8 cellular contexts compared by ENCODE assay signal in the genomic region with DNA sequence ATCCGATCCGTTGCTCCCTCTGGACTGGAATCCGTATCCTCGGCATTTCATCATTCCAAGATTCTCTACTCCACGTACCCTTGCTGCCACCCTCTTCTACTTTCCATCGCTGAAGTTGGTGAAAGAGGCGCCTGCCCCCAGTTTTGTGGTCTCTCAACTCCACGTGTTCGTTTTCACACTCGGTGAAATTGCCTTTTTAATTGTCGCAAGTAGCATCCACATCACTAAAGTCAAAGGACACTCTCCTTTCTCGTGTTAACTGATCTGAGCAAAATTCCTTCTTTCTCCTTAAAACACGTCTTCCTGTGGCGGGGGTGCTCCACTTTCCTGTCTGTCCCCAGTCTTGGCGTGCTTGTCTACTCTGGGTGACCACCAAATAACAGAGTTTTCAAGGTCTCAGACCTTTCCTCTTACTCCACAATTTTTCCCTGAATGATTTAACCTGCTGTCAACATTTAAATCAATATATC. TPM values are rescaled to one million over a fixed set of nuclear protein-coding genes. Genes with fewer than 3 reads are reported as not detected.
A peak's percentile ranks its signal among the peaks of the same experiment; 100 is the strongest.
DNase-seq lines count a peak whose midpoint lies in the region; ATAC-seq, FAIRE-seq and TF ChIP-seq lines count a peak whose summit lies in the region.

No MANE protein-coding gene starts in this region.

- peak in 2 of 5 donors; percentile 9 to 12 for DNase-seq in CD4-positive, alpha-beta memory T cell
- DNase-seq in Panc1 (ENCODE audit: low read depth, low spot score): no peak
- DNase-seq in H1 (ENCODE audit: low read depth in 1 of 2, low spot score in 2 of 2): no peak
- DNase-seq in pancreas: no peak

- H4K5ac ChIP-seq in H1 (ENCODE audit: insufficient read length, low read depth, low read length): peak overlapping the region; percentile 3

- H3K27me3 Mint-ChIP-seq in CD4-positive, alpha-beta memory T cell: no peaks in the 10 kb centered on the region

- no peak overlapping the region for H2BK120ac ChIP-seq in H1 (replicated peaks; ENCODE audit: low read depth, low read length)

- no peak overlapping the region for H2AFZ ChIP-seq in H1 (ENCODE audit: low read length)

- TF ChIP-seq RAD21 in H1 (IDR thresholded peaks at IDR 0.05 in 1 of 2, conservative IDR thresholded peaks at IDR 0.05 in 1 of 2; ENCODE audit: low read depth in 2 of 2, low read length in 2 of 2): no peak

- peak overlapping the region; percentile 73 for H3K27ac ChIP-seq in CD4-positive, alpha-beta memory T cell (ENCODE audit: low read depth, low read length)
- H3K27ac ChIP-seq in Panc1 (ENCODE audit: low read length): no peak overlapping the region
- H3K27ac ChIP-seq in H1 (ENCODE audit: low read depth, low read length): no peak overlapping the region
- no peak overlapping the region for H3K27ac ChIP-seq in pancreas

- H3K9me3 Mint-ChIP-seq in CD4-positive, alpha-beta memory T cell: no peaks in the 10 kb centered on the region

- peaks cover 16% of the 10 kb centered on the region for H3K4me1 ChIP-seq in CD4-positive, alpha-beta memory T cell (ENCODE audit: insufficient read depth, low read length)
- H3K4me1 ChIP-seq in Panc1 (ENCODE audit: control insufficient read depth, insufficient read depth, low read length) (peaks cover 6% of the 10 kb centered on the region; the same call in 1 of the 2 replicates), H1 (replicated peaks in 1 of 4; ENCODE audit: control insufficient read depth in 3 of 4, insufficient read depth in 4 of 4, low read length in 3 of 4) (peaks cover 2 to 10% (median 6%) of the 10 kb centered on the region in 4 experiments), pancreas (peaks cover 4 to 23% (median 14%) of the 10 kb centered on the region in 3 donors)

- H3K23ac ChIP-seq in H1 (ENCODE audit: insufficient read length): no peak overlapping the region

- no peaks in the 10 kb centered on the region for H3K36me3 ChIP-seq in CD4-positive, alpha-beta memory T cell (ENCODE audit: insufficient read depth, low read length)
- no peaks in the 10 kb centered on the region for H3K36me3 ChIP-seq in Panc1 (ENCODE audit: control insufficient read depth, insufficient read depth, low read length)
- H3K36me3 ChIP-seq in H1 (ENCODE audit: control insufficient read depth in 2 of 4, insufficient read depth in 4 of 4, low read length in 3 of 4): no peaks in the 10 kb centered on the region
- no peaks in the 10 kb centered on the region for H3K36me3 ChIP-seq in pancreas

- ATAC-seq in Panc1 (no peak), pancreas (no peak), GM18909 (IDR thresholded peaks at IDR 0.05; ENCODE audit: poor library complexity, unreplicated experiment) (no peak), HG03025 (IDR thresholded peaks at IDR 0.05; ENCODE audit: low FRiP score, unreplicated experiment) (no peak), HG02610 (IDR thresholded peaks at IDR 0.05; ENCODE audit: unreplicated experiment) (no peak), GM21423 (IDR thresholded peaks at IDR 0.05; ENCODE audit: unreplicated experiment) (no peak)

- H3K4me2 ChIP-seq in H1 (ENCODE audit: insufficient read depth in 1 of 2, low read depth in 2 of 2, low read length in 2 of 2): peak overlapping the region; percentile 77 to 99

- POLR2A ChIA-PET in CD4-positive, alpha-beta memory T cell (lab: Charles Lee; ENCODE audit: partially characterized antibody): interaction anchor here (0.7 to 1.0 kb wide), 2 partner anchors 19 to 103 kb away, joined by 3 read pairs; no protein-coding TSS in a partner anchor
- POLR2A ChIA-PET in Panc1 (lab: Charles Lee): no interaction called here
- POLR2A ChIA-PET in H1 (lab: Charles Lee; ENCODE audit: partially characterized antibody): interaction anchor here (0.6 kb wide), 1 partner anchor 137 kb away, joined by 3 read pairs; no protein-coding TSS in a partner anchor

- H3K79me1 ChIP-seq in H1 (ENCODE audit: low read depth, low read length): peaks cover 6% of the 10 kb centered on the region; the same call in 1 of the 2 replicates

- TF ChIP-seq POLR2A in H1 (IDR thresholded peaks at IDR 0.05; ENCODE audit: control extremely low read depth in 1 of 2, low read depth in 2 of 2, low read length in 2 of 2): no peak

- no TSS peak for BruUV-seq in Panc1 (replicated peaks; lab: Mats Ljungman, UMichigan)

- H3K4ac ChIP-seq in H1 (replicated peaks; ENCODE audit: insufficient read length, low read depth, low read length): no peak overlapping the region

- H2AK5ac ChIP-seq in H1 (ENCODE audit: low read depth, low read length): no peak overlapping the region

- in situ Hi-C loops in Panc1 (cut with HindIII; ENCODE audit: low pct_unique_long_range_greater_than_20kb, low sequenced_read_pairs): no loop called here

- peaks cover 14% of the 10 kb centered on the region for H3K23me2 ChIP-seq in H1 (ENCODE audit: low read depth, low read length)

- H2BK5ac ChIP-seq in H1 (ENCODE audit: low read depth, low read length): no peak overlapping the region

- TF ChIP-seq CTCF in Panc1 (IDR thresholded peaks at IDR 0.05) (no peak), H1 (IDR thresholded peaks at IDR 0.05; ENCODE audit: control extremely low read depth in 1 of 3, insufficient read depth in 1 of 3, low read depth in 1 of 3, low read length in 3 of 3) (no peak), pancreas (IDR thresholded peaks at IDR 0.05) (no peak)

- intact Hi-C loops in CD4-positive, alpha-beta memory T cell (cut with micrococcal nuclease): loop anchor here (1.0 to 10.0 kb wide), 6 partner anchors 87 to 1719 kb away; a partner anchor contains a TSS
- intact Hi-C loops in Panc1 (cut with micrococcal nuclease; ENCODE audit: unreplicated experiment) (no loop called here), pancreas (cut with DNase I) (no loop called here)

- H3K9me3 ChIP-seq in CD4-positive, alpha-beta memory T cell (ENCODE audit: control insufficient read depth in 1 of 2, low read length in 2 of 2): no peaks in the 10 kb centered on the region
- H3K9me3 ChIP-seq in Panc1 (ENCODE audit: control insufficient read depth, insufficient read depth, low read depth, low read length) (no peaks in the 10 kb centered on the region), H1 (ENCODE audit: insufficient read depth in 2 of 2, low read depth in 1 of 2, low read length in 1 of 2) (no peaks in the 10 kb centered on the region), pancreas (no peaks in the 10 kb centered on the region)

- no peak overlapping the region for H3K18ac ChIP-seq in H1 (ENCODE audit: extremely low read depth, low read length)

- peaks cover 16 to 44% (median 28%) of the 10 kb centered on the region in 4 donors for H3K4me1 Mint-ChIP-seq in CD4-positive, alpha-beta memory T cell

- H3K27me3 ChIP-seq in CD4-positive, alpha-beta memory T cell (ENCODE audit: insufficient read depth, low read length): no peaks in the 10 kb centered on the region
- H3K27me3 ChIP-seq in Panc1 (ENCODE audit: control insufficient read depth, insufficient read depth, low read length) (peaks cover 2% of the 10 kb centered on the region; the same call in 1 of the 2 replicates), H1 (replicated peaks in 1 of 4; ENCODE audit: control insufficient read depth in 3 of 4, extremely low read depth in 1 of 4, insufficient read depth in 3 of 4, low read length in 3 of 4) (peaks cover 0 to 9% (median 3%) of the 10 kb centered on the region in 4 experiments; a peak in 4 of 7 replicates), pancreas (no peaks in the 10 kb centered on the region)

- H3K56ac ChIP-seq in H1 (replicated peaks; ENCODE audit: insufficient read length, low read depth, low read length): no peak overlapping the region

- H2BK20ac ChIP-seq in H1 (ENCODE audit: low read length): no peak overlapping the region

- H3K14ac ChIP-seq in H1 (ENCODE audit: insufficient read length): no peak overlapping the region

- H2BK12ac ChIP-seq in H1 (ENCODE audit: low read depth, low read length): peak overlapping the region; percentile 1; the same call in 1 of the 2 replicates

- CTCF ChIA-PET in CD4-positive, alpha-beta memory T cell (lab: Charles Lee; ENCODE audit: partially characterized antibody): no interaction called here
- CTCF ChIA-PET in Panc1 (lab: Charles Lee) (no interaction called here), H1 (lab: Charles Lee; ENCODE audit: partially characterized antibody) (no interaction called here)

- H4K20me1 ChIP-seq in H1 (replicated peaks in 1 of 2; ENCODE audit: control insufficient read depth in 1 of 2, insufficient read depth in 2 of 2, low read length in 2 of 2): peaks cover 3 to 4% of the 10 kb centered on the region in 2 experiments

- FAIRE-seq in H1 (lab: Jason Lieb, UNC) (no peak), pancreas (lab: Jason Lieb, UNC) (no peak)

- 27% methylated on average over 11 of the region's 15 CpGs; no CpG with 5 or more reads in 1 of the 2 experiments for WGBS in H1 (ENCODE audit: extremely low coverage in 1 of 2, insufficient coverage in 1 of 2, insufficient read length in 1 of 2, insufficient replicate concordance in 2 of 2, low coverage in 1 of 2, low lambda C conversion rate in 2 of 2, missing lambda C conversion rate in 1 of 2), 2 experiments
- 7 to 9% methylated on average over 15 of the region's 15 CpGs for WGBS in pancreas, 2 donors

- H2BK15ac ChIP-seq in H1 (ENCODE audit: low read length): no peak overlapping the region

- peaks cover 12 to 31% of the 10 kb centered on the region in 2 experiments for H3K79me2 ChIP-seq in H1 (ENCODE audit: control insufficient read depth in 1 of 2, insufficient read depth in 2 of 2, low read length in 2 of 2)

- H3K4me3 ChIP-seq in CD4-positive, alpha-beta memory T cell (ENCODE audit: low read length in 2 of 2): peak overlapping the region; percentile 53 to 74
- H3K4me3 ChIP-seq in Panc1 (ENCODE audit: low read depth in 2 of 2, low read length in 2 of 2) (peak overlapping the region; percentile 52 to 64), H1 (ENCODE audit: extremely low read depth in 1 of 4, insufficient read depth in 2 of 4, low read depth in 3 of 4, low read length in 4 of 4) (peak overlapping the region; percentile 66 to 89 (median 72)), pancreas (peak overlapping the region; percentile 80 to 96 (median 88))

- H3K9ac ChIP-seq in H1 (replicated peaks in 1 of 4; ENCODE audit: extremely low read depth in 1 of 4, low read depth in 3 of 4, low read length in 3 of 4): peak overlapping the region in 2 of 4 experiments; percentile 53 to 62; a peak in 3 of 7 replicates

- peaks cover 0 to 7% of the 10 kb centered on the region in 2 donors for H3K36me3 Mint-ChIP-seq in CD4-positive, alpha-beta memory T cell

- no peak for TF ChIP-seq EP300 in H1 (IDR thresholded peaks at IDR 0.05; ENCODE audit: borderline replicate concordance in 1 of 2, low read depth in 2 of 2, low read length in 2 of 2)

- no peak overlapping the region for H4K8ac ChIP-seq in H1 (ENCODE audit: extremely low read depth, insufficient read depth, low read length)

- peak overlapping the region; percentile 83 to 95 (median 91) for H3K4me3 Mint-ChIP-seq in CD4-positive, alpha-beta memory T cell

- peak overlapping the region; percentile 83 to 94 (median 89) for H3K27ac Mint-ChIP-seq in CD4-positive, alpha-beta memory T cell

- no peak overlapping the region for H4K91ac ChIP-seq in H1 (replicated peaks; ENCODE audit: insufficient read length, low read length)

RNA-seq across cellular contexts. Expression of a gene that starts 1.1 kb away (rescaled TPM):
- total RNA-seq in CD4-positive, alpha-beta memory T cell: 10 to 100 TPM; 25.7 to 27.7 TPM
- 1 to 10 TPM; 2.8 to 4.5 TPM for polyA plus RNA-seq in CD4-positive, alpha-beta memory T cell
- total RNA-seq in Panc1 (2021; ENCODE audit: unreplicated experiment): 14.6 TPM
- polyA plus RNA-seq in Panc1 (2012; ENCODE audit: insufficient read length): 10.0 TPM
- 42.0 and 42.6 TPM in 2 replicates for total RNA-seq in H1 (2021; fragmentation: NEBNext Ultra II Directional; extraction: Animal tissue kit (Norgen Biotek cat#: 25700))
- 26.3 and 31.4 TPM in 2 replicates for polyA plus RNA-seq in H1 (2011; rRNA removed)
- polyA plus RNA-seq in H1 (2011; cell fraction: cytosol; rRNA removed): 33.8 TPM
- polyA plus RNA-seq in H1 (2011; cell fraction: nucleus; rRNA removed): 86.9 TPM
- polyA plus RNA-seq in H1 (2012, experiment 1 of 2): 28.7 to 34.2 TPM (median 31.4 TPM) in 4 replicates
- polyA plus RNA-seq in H1 (2012, experiment 2 of 2): 10.3 TPM
- polyA plus RNA-seq in H1 (2013, experiment 1 of 2): 34.2 TPM
- polyA plus RNA-seq in H1 (2013, experiment 2 of 2): 35.9 TPM
- 41.0 and 43.9 TPM in 2 replicates for polyA minus RNA-seq in H1 (2011; rRNA and poly(A)+ RNA removed)
- polyA minus RNA-seq in H1 (2011; cell fraction: cytosol; rRNA and poly(A)+ RNA removed): 16.1 TPM
- 56.5 TPM for polyA minus RNA-seq in H1 (2011; cell fraction: nucleus; rRNA and poly(A)+ RNA removed)
- total RNA-seq in pancreas: 10 to 100 TPM; 10.4 to 18.0 (median 14.8) TPM
- 1 to 10 TPM; 7.3 to 7.9 TPM for polyA plus RNA-seq in pancreas
